12 cellular contexts compared by ENCODE assay signal in genomic region chr14:106210650-106211049, GRCh38.
DNase-seq lines count a peak whose midpoint lies in the region; ATAC-seq and TF ChIP-seq lines count a peak whose summit lies in the region.
"Had no signal": no experiment of that assay in that cellular context is flagged by ENCODE, and none has a peak within 500 bp of the region (broad histone marks: within the 10 kb centered on the region; RNA-seq: fewer than 3 reads in every experiment).

No MANE protein-coding gene starts in this region.

- no peak overlapping the region for H3K27ac Mint-ChIP-seq in activated naive CD8-positive, alpha-beta T cell treated with anti-CD3 and anti-CD28 coated beads, Interleukin-2, amount 10 ng/mL, durations not matched to agents 7 days and 5 days
- H3K27ac Mint-ChIP-seq in activated naive CD8-positive, alpha-beta T cell treated with anti-CD3 and anti-CD28 coated beads for 36 hours, result no peak overlapping the region
- no peak overlapping the region for H3K27ac Mint-ChIP-seq in activated CD8-positive, alpha-beta T cell treated with anti-CD3 and anti-CD28 coated beads for 36 hours
- H3K27ac Mint-ChIP-seq in chondrocyte (ENCODE audit: unreplicated experiment), result no peak overlapping the region
- H3K27ac Mint-ChIP-seq: activated T-helper 1 cell treated with anti-CD3 and anti-CD28 coated beads, Interleukin-12 subunit alpha, Interleukin-12 subunit beta, Interleukin-2, Interleukin-4 antibody, amounts not matched to agents 30 ng/mL and 10 ng/mL and 1 ng/mL, durations not matched to agents 14 hours and 24 hours and 36 hours had no signal

- DNase-seq in activated naive CD8-positive, alpha-beta T cell treated with anti-CD3 and anti-CD28 coated beads, Interleukin-2, amount 10 ng/mL, durations not matched to agents 7 days and 5 days, result no peak
- DNase-seq in activated naive CD8-positive, alpha-beta T cell treated with anti-CD3 and anti-CD28 coated beads for 36 hours, result no peak
- DNase-seq in Kasumi-1 (lab: John Stamatoyannopoulos, UW), result peak; percentile 8 to 50
- peak; percentile 67 for DNase-seq in activated CD8-positive, alpha-beta T cell treated with anti-CD3 and anti-CD28 coated beads for 36 hours
- peak; percentile 38 for DNase-seq in stimulated activated naive CD8-positive, alpha-beta T cell treated with anti-CD3 and anti-CD28 coated beads, Interleukin-15, Interleukin-2, amounts not matched to agents 100 U/mL and 50 U/mL, for 24 hours
- DNase-seq in dorsolateral prefrontal cortex, result no peak
- DNase-seq in NCI-H526 treated with DMSO at 0.1 percent for 48 hours (lab: John Stamatoyannopoulos, UW), result no peak
- DNase-seq in chondrocyte (ENCODE audit: low spot score), result no peak
- DNase-seq: glutamatergic neuron, NCI-H2171 treated with DMSO at 0.1 percent for 48 hours had no signal

- no peak overlapping the region for H3K4me3 Mint-ChIP-seq in activated naive CD8-positive, alpha-beta T cell treated with anti-CD3 and anti-CD28 coated beads, Interleukin-2, amount 10 ng/mL, durations not matched to agents 7 days and 5 days
- H3K4me3 Mint-ChIP-seq in activated naive CD8-positive, alpha-beta T cell treated with anti-CD3 and anti-CD28 coated beads for 36 hours, result no peak overlapping the region
- no peak overlapping the region for H3K4me3 Mint-ChIP-seq in activated CD8-positive, alpha-beta T cell treated with anti-CD3 and anti-CD28 coated beads for 36 hours
- no peak overlapping the region for H3K4me3 Mint-ChIP-seq in chondrocyte (ENCODE audit: unreplicated experiment)
- H3K4me3 Mint-ChIP-seq: activated T-helper 1 cell treated with anti-CD3 and anti-CD28 coated beads, Interleukin-12 subunit alpha, Interleukin-12 subunit beta, Interleukin-2, Interleukin-4 antibody, amounts not matched to agents 30 ng/mL and 10 ng/mL and 1 ng/mL, durations not matched to agents 14 hours and 24 hours and 36 hours had no signal

- POLR2A ChIA-PET in activated naive CD8-positive, alpha-beta T cell treated with anti-CD3 and anti-CD28 coated beads, Interleukin-2, amount 10 ng/mL, durations not matched to agents 7 days and 5 days (lab: Charles Lee), result interaction anchor here (1.2 kb wide), 1 partner anchor 10 kb away, joined by 3 read pairs; no protein-coding TSS in a partner anchor
- POLR2A ChIA-PET in activated CD8-positive, alpha-beta T cell treated with anti-CD3 and anti-CD28 coated beads for 36 hours (lab: Charles Lee), result interaction anchor here (0.7 to 0.8 kb wide), 2 partner anchors 10 to 26 kb away, joined by 3 to 4 read pairs; no protein-coding TSS in a partner anchor

- H3K27me3 Mint-ChIP-seq in activated naive CD8-positive, alpha-beta T cell treated with anti-CD3 and anti-CD28 coated beads, Interleukin-2, amount 10 ng/mL, durations not matched to agents 7 days and 5 days, result peaks cover 39% of the 10 kb centered on the region
- H3K27me3 Mint-ChIP-seq in activated naive CD8-positive, alpha-beta T cell treated with anti-CD3 and anti-CD28 coated beads for 36 hours, result peaks cover 12% of the 10 kb centered on the region
- no peaks in the 10 kb centered on the region for H3K27me3 Mint-ChIP-seq in activated CD8-positive, alpha-beta T cell treated with anti-CD3 and anti-CD28 coated beads for 36 hours
- no peaks in the 10 kb centered on the region for H3K27me3 Mint-ChIP-seq in chondrocyte (ENCODE audit: low read depth)

- CTCF ChIA-PET in activated CD8-positive, alpha-beta T cell treated with anti-CD3 and anti-CD28 coated beads for 36 hours (lab: Charles Lee), result interaction anchor here (1.0 to 2.5 kb wide), 11 partner anchors 11 to 260 kb away, joined by 3 to 20 read pairs (median 5); no protein-coding TSS in a partner anchor

- H3K36me3 Mint-ChIP-seq in activated naive CD8-positive, alpha-beta T cell treated with anti-CD3 and anti-CD28 coated beads, Interleukin-2, amount 10 ng/mL, durations not matched to agents 7 days and 5 days, result no peaks in the 10 kb centered on the region
- no peaks in the 10 kb centered on the region for H3K36me3 Mint-ChIP-seq in activated naive CD8-positive, alpha-beta T cell treated with anti-CD3 and anti-CD28 coated beads for 36 hours
- H3K36me3 Mint-ChIP-seq in activated CD8-positive, alpha-beta T cell treated with anti-CD3 and anti-CD28 coated beads for 36 hours (ENCODE audit: low read depth), result no peaks in the 10 kb centered on the region
- H3K36me3 Mint-ChIP-seq in chondrocyte (ENCODE audit: low read depth), result peaks cover 2% of the 10 kb centered on the region

- peaks cover 7% of the 10 kb centered on the region for H3K4me1 Mint-ChIP-seq in activated naive CD8-positive, alpha-beta T cell treated with anti-CD3 and anti-CD28 coated beads, Interleukin-2, amount 10 ng/mL, durations not matched to agents 7 days and 5 days
- H3K4me1 Mint-ChIP-seq in activated naive CD8-positive, alpha-beta T cell treated with anti-CD3 and anti-CD28 coated beads for 36 hours, result peaks cover 10% of the 10 kb centered on the region
- H3K4me1 Mint-ChIP-seq in activated CD8-positive, alpha-beta T cell treated with anti-CD3 and anti-CD28 coated beads for 36 hours (ENCODE audit: low read depth), result peaks cover 8% of the 10 kb centered on the region
- no peaks in the 10 kb centered on the region for H3K4me1 Mint-ChIP-seq in chondrocyte (ENCODE audit: low read depth)

- no peaks in the 10 kb centered on the region for H3K9me3 Mint-ChIP-seq in activated naive CD8-positive, alpha-beta T cell treated with anti-CD3 and anti-CD28 coated beads, Interleukin-2, amount 10 ng/mL, durations not matched to agents 7 days and 5 days
- no peaks in the 10 kb centered on the region for H3K9me3 Mint-ChIP-seq in activated naive CD8-positive, alpha-beta T cell treated with anti-CD3 and anti-CD28 coated beads for 36 hours
- no peaks in the 10 kb centered on the region for H3K9me3 Mint-ChIP-seq in activated CD8-positive, alpha-beta T cell treated with anti-CD3 and anti-CD28 coated beads for 36 hours
- H3K9me3 Mint-ChIP-seq in chondrocyte (ENCODE audit: low read depth), result peaks cover 67% of the 10 kb centered on the region
- H3K9me3 Mint-ChIP-seq: activated T-helper 1 cell treated with anti-CD3 and anti-CD28 coated beads, Interleukin-12 subunit alpha, Interleukin-12 subunit beta, Interleukin-2, Interleukin-4 antibody, amounts not matched to agents 30 ng/mL and 10 ng/mL and 1 ng/mL, durations not matched to agents 14 hours and 24 hours and 36 hours had no signal

- peaks cover 0 to 91% (median 41%) of the 10 kb centered on the region in 45 donors for H3K27me3 ChIP-seq in dorsolateral prefrontal cortex
- H3K27me3 ChIP-seq: Peyer's patch had no signal

- H3K4me3 ChIP-seq in dorsolateral prefrontal cortex, result no peak overlapping the region
- H3K4me3 ChIP-seq: Peyer's patch had no signal

- intact Hi-C loops in activated CD8-positive, alpha-beta T cell treated with anti-CD3 and anti-CD28 coated beads for 36 hours (cut with micrococcal nuclease), result no loop called here
- intact Hi-C loops in dorsolateral prefrontal cortex (cut with DNase I), result no loop called here

- peak; percentile 75 for ATAC-seq in activated naive CD8-positive, alpha-beta T cell treated with anti-CD3 and anti-CD28 coated beads, Interleukin-2, amount 10 ng/mL, durations not matched to agents 7 days and 5 days (ENCODE audit: low read depth)
- ATAC-seq in activated CD8-positive, alpha-beta T cell treated with anti-CD3 and anti-CD28 coated beads for 36 hours, result peak; percentile 75
- ATAC-seq in stimulated activated naive CD8-positive, alpha-beta T cell treated with anti-CD3 and anti-CD28 coated beads, Interleukin-15, Interleukin-2, amounts not matched to agents 100 U/mL and 50 U/mL, for 24 hours, result peak; percentile 62

- no peak overlapping the region for H3K27ac ChIP-seq in dorsolateral prefrontal cortex
- H3K27ac ChIP-seq: Peyer's patch had no signal

- TF ChIP-seq CTCF in activated CD8-positive, alpha-beta T cell treated with anti-CD3 and anti-CD28 coated beads for 36 hours (IDR thresholded peaks at IDR 0.05), result no peak
- no peak for TF ChIP-seq CTCF in dorsolateral prefrontal cortex (IDR thresholded peaks at IDR 0.05 in 54 of 56, conservative IDR thresholded peaks at IDR 0.05 in 2 of 56; ENCODE audit: low read depth in 1 of 56, partially characterized antibody in 56 of 56)
- TF ChIP-seq CTCF in chondrocyte (IDR thresholded peaks at IDR 0.05), result no peak

Comparison
In these comparisons a context has a peak if more than half of its experiments do, and no peak if none do; other contexts are left out.
1. DNase-seq: peak in Kasumi-1 (2 of 2), activated CD8-positive, alpha-beta T cell treated with anti-CD3 and anti-CD28 coated beads for 36 hours (single experiment) and stimulated activated naive CD8-positive, alpha-beta T cell treated with anti-CD3 and anti-CD28 coated beads, Interleukin-15, Interleukin-2, amounts not matched to agents 100 U/mL and 50 U/mL, for 24 hours (single experiment); none in activated naive CD8-positive, alpha-beta T cell treated with anti-CD3 and anti-CD28 coated beads, Interleukin-2, amount 10 ng/mL, durations not matched to agents 7 days and 5 days (single experiment), activated naive CD8-positive, alpha-beta T cell treated with anti-CD3 and anti-CD28 coated beads for 36 hours (single experiment), dorsolateral prefrontal cortex (0 of 10), NCI-H526 treated with DMSO at 0.1 percent for 48 hours (single experiment) and chondrocyte (single experiment).
2. Peak in every context shown above with its lines, with median percentiles within 50 percentile points of each other: ATAC-seq.